In the genomic region with DNA sequence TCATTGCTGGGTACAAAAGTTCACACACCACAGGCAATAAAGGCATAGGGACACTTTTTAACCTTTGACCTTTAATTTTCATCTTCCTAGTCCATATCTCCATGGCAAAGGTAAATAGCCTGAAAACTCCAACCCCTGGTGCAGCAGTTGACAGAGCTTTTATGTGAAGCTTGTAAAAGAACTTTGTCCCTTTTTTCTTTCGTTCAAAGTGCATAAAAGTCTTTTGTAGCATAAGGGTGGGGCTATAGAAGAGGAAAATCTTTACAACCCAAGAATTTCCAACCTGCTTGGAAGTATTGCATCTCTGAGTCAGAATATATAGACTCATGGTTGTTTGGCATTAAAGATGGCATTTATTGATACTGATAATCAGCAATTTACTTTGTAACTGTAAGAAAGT, we compare ENCODE assay signal across 19 cellular contexts. TPM values are rescaled to one million over a fixed set of nuclear protein-coding genes. Genes with fewer than 3 reads are reported as not detected.
DNase-seq lines count a peak whose midpoint lies in the region; ATAC-seq, FAIRE-seq and TF ChIP-seq lines count a peak whose summit lies in the region.
"Had no signal": no experiment of that assay in that cellular context is flagged by ENCODE, and none has a peak within 500 bp of the region (broad histone marks: within the 10 kb centered on the region; RNA-seq: fewer than 3 reads in every experiment).

No MANE protein-coding gene starts in this region.

- H3K27me3 ChIP-seq in Caco-2 (replicated peaks; ENCODE audit: control insufficient read depth, insufficient read depth, low read length), result no peaks in the 10 kb centered on the region
- no peaks in the 10 kb centered on the region for H3K27me3 ChIP-seq in astrocyte (ENCODE audit: insufficient read depth, low read length)

- H3K27me3 Mint-ChIP-seq in Caco-2 (ENCODE audit: insufficient read depth, unreplicated experiment), result no peaks in the 10 kb centered on the region
- no peaks in the 10 kb centered on the region for H3K27me3 Mint-ChIP-seq in astrocyte (ENCODE audit: low read depth, unreplicated experiment)
- H3K27me3 Mint-ChIP-seq in type B pancreatic cell, result no peaks in the 10 kb centered on the region
- H3K27me3 Mint-ChIP-seq in CD14-positive monocyte (ENCODE audit: low read depth in 3 of 3), result no peaks in the 10 kb centered on the region
- H3K27me3 Mint-ChIP-seq: CD4-positive, alpha-beta memory T cell had no signal

- H3K36me3 Mint-ChIP-seq in Caco-2 (ENCODE audit: insufficient read depth, unreplicated experiment) (peaks cover 23% of the 10 kb centered on the region), astrocyte (ENCODE audit: low read depth, unreplicated experiment) (no peaks in the 10 kb centered on the region), type B pancreatic cell (no peaks in the 10 kb centered on the region), CD14-positive monocyte (no peaks in the 10 kb centered on the region)
- H3K36me3 Mint-ChIP-seq: CD4-positive, alpha-beta memory T cell had no signal

- no TSS peak for BruUV-seq in Caco-2 (replicated peaks; lab: Mats Ljungman, UMichigan)

- POLR2A ChIA-PET in Caco-2 (lab: Charles Lee), result no interaction called here

- no peaks in the 10 kb centered on the region for H4K20me1 ChIP-seq in astrocyte (ENCODE audit: insufficient read depth, low read length)
- H4K20me1 ChIP-seq: BLaER1 treated with 17β-estradiol and CSF1 and Interleukin-3, amounts not matched to agents 10 nM and 100 nM had no signal

- no peak overlapping the region for H2AFZ ChIP-seq in astrocyte (ENCODE audit: low read depth, low read length)
- H2AFZ ChIP-seq: GM23338 had no signal

- peaks cover 26% of the 10 kb centered on the region for H3K4me1 Mint-ChIP-seq in Caco-2 (ENCODE audit: low read depth, unreplicated experiment)
- no peaks in the 10 kb centered on the region for H3K4me1 Mint-ChIP-seq in astrocyte (ENCODE audit: low read depth, unreplicated experiment)
- no peaks in the 10 kb centered on the region for H3K4me1 Mint-ChIP-seq in type B pancreatic cell (ENCODE audit: unreplicated experiment)
- no peaks in the 10 kb centered on the region for H3K4me1 Mint-ChIP-seq in CD14-positive monocyte
- H3K4me1 Mint-ChIP-seq: CD4-positive, alpha-beta memory T cell; GM23338 had no signal

- H3K27ac ChIP-seq in astrocyte (ENCODE audit: low read depth, low read length), result no peak overlapping the region
- H3K27ac ChIP-seq: BLaER1 treated with 17β-estradiol and CSF1 and Interleukin-3, amounts not matched to agents 10 nM and 100 nM had no signal

- peak; percentile 43 for FAIRE-seq in astrocyte (lab: Jason Lieb, UNC)
- FAIRE-seq: D721Med, G401.6, GM12891 had no signal

- peaks cover 22% of the 10 kb centered on the region for H3K4me1 ChIP-seq in Caco-2
- H3K4me1 ChIP-seq in astrocyte (ENCODE audit: insufficient read depth, low read length), result no peaks in the 10 kb centered on the region
- no peaks in the 10 kb centered on the region for H3K4me1 ChIP-seq in mucosa of descending colon (ENCODE audit: low read depth)
- H3K4me1 ChIP-seq: BLaER1 treated with 17β-estradiol and CSF1 and Interleukin-3, amounts not matched to agents 10 nM and 100 nM had no signal

- CTCF ChIA-PET in Caco-2 (lab: Charles Lee), result interaction anchor here (0.6 kb wide), 1 partner anchor 59 kb away, joined by 4 read pairs; no protein-coding TSS in a partner anchor

- H3K9me3 ChIP-seq in Caco-2 (peaks cover 3% of the 10 kb centered on the region; the same call in 1 of the 2 replicates), astrocyte (ENCODE audit: insufficient read depth, low read depth, low read length) (no peaks in the 10 kb centered on the region), mucosa of descending colon (no peaks in the 10 kb centered on the region)

- H3K79me2 ChIP-seq in astrocyte (ENCODE audit: insufficient read depth, low read length), result no peaks in the 10 kb centered on the region

- ATAC-seq in mucosa of descending colon (peak; percentile 98), GM18867 (IDR thresholded peaks at IDR 0.05; ENCODE audit: unreplicated experiment) (no peak), HG03175 (IDR thresholded peaks at IDR 0.05; ENCODE audit: unreplicated experiment) (no peak)
- ATAC-seq: GM23338 had no signal

- intact Hi-C loops in Caco-2 (cut with micrococcal nuclease; ENCODE audit: unreplicated experiment) (loop anchor here (1.0 kb wide), 1 partner anchor 20 kb away; a partner anchor contains a TSS), mucosa of descending colon (cut with DNase I, micrococcal nuclease) (no loop called here), CD14-positive monocyte (cut with micrococcal nuclease) (no loop called here)

- no peak overlapping the region for H3K9ac ChIP-seq in astrocyte (ENCODE audit: low read length)
- H3K9ac ChIP-seq: BLaER1 treated with 17β-estradiol and CSF1 and Interleukin-3, amounts not matched to agents 10 nM and 100 nM had no signal

- no peak for TF ChIP-seq CTCF in Caco-2 (IDR thresholded peaks at IDR 0.05; ENCODE audit: insufficient read depth in 1 of 2, low read depth in 1 of 2, low read length in 1 of 2, severe bottlenecking in 1 of 2, unreplicated experiment in 1 of 2)
- TF ChIP-seq CTCF in astrocyte (IDR thresholded peaks at IDR 0.05; ENCODE audit: insufficient read depth, low read depth, low read length), result no peak
- no peak for TF ChIP-seq CTCF in mucosa of descending colon (IDR thresholded peaks at IDR 0.05)
- TF ChIP-seq CTCF in type B pancreatic cell (conservative IDR thresholded peaks at IDR 0.05), result no peak
- no peak for TF ChIP-seq CTCF in CD14-positive monocyte (IDR thresholded peaks at IDR 0.05)

- H3K36me3 ChIP-seq in Caco-2 (ENCODE audit: control insufficient read depth, insufficient read depth, low read length) (peaks cover 2% of the 10 kb centered on the region; the same call in 1 of the 2 replicates), astrocyte (ENCODE audit: insufficient read depth, low read length) (no peaks in the 10 kb centered on the region), mucosa of descending colon (ENCODE audit: low read depth) (no peaks in the 10 kb centered on the region)
- H3K36me3 ChIP-seq: BLaER1 treated with 17β-estradiol and CSF1 and Interleukin-3, amounts not matched to agents 10 nM and 100 nM had no signal

- H3K4me3 Mint-ChIP-seq in Caco-2 (ENCODE audit: unreplicated experiment) (peak overlapping the region; percentile 28), astrocyte (ENCODE audit: unreplicated experiment) (no peak overlapping the region), type B pancreatic cell (peak overlapping the region; percentile 32), CD14-positive monocyte (no peak overlapping the region)
- H3K4me3 Mint-ChIP-seq: CD4-positive, alpha-beta memory T cell; GM23338 had no signal

- H3K27ac Mint-ChIP-seq in Caco-2 (ENCODE audit: unreplicated experiment) (peak overlapping the region; percentile 83), astrocyte (ENCODE audit: unreplicated experiment) (no peak overlapping the region), type B pancreatic cell (peak overlapping the region; percentile 7), CD14-positive monocyte (no peak overlapping the region)
- H3K27ac Mint-ChIP-seq: CD4-positive, alpha-beta memory T cell; GM23338 had no signal

- H3K4me2 ChIP-seq in astrocyte (ENCODE audit: low read length), result no peak overlapping the region
- H3K4me2 ChIP-seq: BLaER1 treated with 17β-estradiol and CSF1 and Interleukin-3, amounts not matched to agents 10 nM and 100 nM; GM23338 had no signal

- H3K9me3 Mint-ChIP-seq in Caco-2 (ENCODE audit: unreplicated experiment), result peaks cover 34% of the 10 kb centered on the region
- peaks cover 2% of the 10 kb centered on the region for H3K9me3 Mint-ChIP-seq in astrocyte (ENCODE audit: unreplicated experiment)
- H3K9me3 Mint-ChIP-seq in type B pancreatic cell, result peaks cover 9% of the 10 kb centered on the region
- H3K9me3 Mint-ChIP-seq in CD14-positive monocyte, result peaks cover 0 to 4% (median 2%) of the 10 kb centered on the region in 7 donors
- H3K9me3 Mint-ChIP-seq: GM23338 had no signal

- H3K4me3 ChIP-seq in Caco-2 (ENCODE audit: low read depth, low read length) (no peak overlapping the region), astrocyte (ENCODE audit: insufficient read depth, low read depth, low read length) (no peak overlapping the region), mucosa of descending colon (no peak overlapping the region)
- H3K4me3 ChIP-seq: BLaER1 treated with 17β-estradiol and CSF1 and Interleukin-3, amounts not matched to agents 10 nM and 100 nM; GM23338 had no signal

- peak; percentile 65 to 76 for DNase-seq in Caco-2
- DNase-seq in astrocyte (ENCODE audit: low read depth), result no peak
- peak in 1 of 3 donors; percentile 16 for DNase-seq in mucosa of descending colon
- no peak for DNase-seq in type B pancreatic cell (ENCODE audit: extremely low spot score, unreplicated experiment)
- DNase-seq in CD14-positive monocyte (ENCODE audit: low spot score), result no peak
- DNase-seq: ACHN; CD4-positive, alpha-beta memory T cell; DMS153; DMS79 treated with DMSO at 0.1 percent for 48 hours; EL; H7 had no signal

RNA-seq across cellular contexts. Expression of a gene that starts 20.4 kb away (rescaled TPM):
- total RNA-seq in Caco-2 (2022) (28.6 and 31.0 TPM in 2 replicates), astrocyte (not detected in 2 replicates), mucosa of descending colon (100 to 1,000 TPM in 2 of 3 donors, 10 to 100 TPM in 1; 46.1 to 142 (median 141) TPM), type B pancreatic cell (ENCODE audit: low replicate concordance) (19.7 and 33.5 TPM in 2 replicates)
- polyA plus RNA-seq in CD14-positive monocyte, result not detected
- total RNA-seq: A172, H7 had no signal

Comparison
In these comparisons a context has a peak if more than half of its experiments do, and no peak if none do; other contexts are left out.
1. DNase-seq: peak in Caco-2 (2 of 2); none in astrocyte (single experiment), type B pancreatic cell (single experiment) and CD14-positive monocyte (single experiment).
2. H3K27ac Mint-ChIP-seq: peak in Caco-2 (single experiment) and type B pancreatic cell (single experiment); none in astrocyte (single experiment) and CD14-positive monocyte (0 of 7).
3. H3K4me3 Mint-ChIP-seq: peak in Caco-2 (single experiment) and type B pancreatic cell (single experiment); none in astrocyte (single experiment) and CD14-positive monocyte (0 of 2).
4. RNA of a gene that starts 20.4 kb away (total RNA-seq): 46.1 to 142 TPM in mucosa of descending colon, 28.6 to 31.0 TPM in Caco-2 and 19.7 to 33.5 TPM in type B pancreatic cell; not detected in astrocyte; every median in the first group is over 10 times any median in the second.